In genomic region chr19:39435499-39436349, GRCh38 we compare ENCODE assay signal across 1 cellular context.
TF ChIP-seq lines count a peak whose summit lies in the region.

RPS16 (minus strand) TSS chr19:39435949; CDS start chr19:39435895, 54 bp downstream.

TF ChIP-seq in HepG2, 621 proteins besides CTCF, POLR2A, EP300 and RAD21 (continued from another document and continues in another):
- TF ChIP-seq RERE (CRISPR knock-in tag; IDR thresholded peaks at IDR 0.05; ENCODE audit: low read depth) (no peak), ZNF24 (IDR thresholded peaks at IDR 0.05) (no peak), MAFK (conservative IDR thresholded peaks at IDR 0.05 in 1 of 2, IDR thresholded peaks at IDR 0.05 in 1 of 2; ENCODE audit: low read length in 2 of 2) (no peak), GLMP (CRISPR knock-in tag; IDR thresholded peaks at IDR 0.05; ENCODE audit: borderline replicate concordance) (no peak), NCOA1 (CRISPR knock-in tag; IDR thresholded peaks at IDR 0.05) (0 out of 2 replicates have a peak, but pooled peaks have one; percentile 16), NBN (conservative IDR thresholded peaks at IDR 0.05) (no peak), CEBPG (CRISPR knock-in tag; IDR thresholded peaks at IDR 0.05) (peak; percentile 35; the same call in 1 of the 2 replicates), ZBTB7A (CRISPR knock-in tag; IDR thresholded peaks at IDR 0.05) (peak; percentile 41; the same call in 1 of the 2 replicates), ZMAT5 (CRISPR knock-in tag; IDR thresholded peaks at IDR 0.05; ENCODE audit: borderline replicate concordance, low read depth) (no peak), ZNF354B (CRISPR knock-in tag; IDR thresholded peaks at IDR 0.05) (0 out of 2 replicates have a peak, but pooled peaks have one; percentile 43), MTA1 (CRISPR knock-in tag; IDR thresholded peaks at IDR 0.05; ENCODE audit: borderline replicate concordance) (peak; percentile 78; the same call in 1 of the 2 replicates), ZNF710 (CRISPR knock-in tag; IDR thresholded peaks at IDR 0.05; ENCODE audit: borderline replicate concordance) (peak; percentile 27; the same call in 1 of the 2 replicates), ZNF703 (CRISPR knock-in tag; IDR thresholded peaks at IDR 0.05; ENCODE audit: borderline replicate concordance) (0 out of 2 replicates have a peak, but pooled peaks have one; percentile 6), CBX5 (CRISPR knock-in tag; IDR thresholded peaks at IDR 0.05; ENCODE audit: borderline replicate concordance) (peak; percentile 85; the same call in 1 of the 2 replicates), NKX3-1 (CRISPR knock-in tag; IDR thresholded peaks at IDR 0.05) (no peak), RXRB (CRISPR knock-in tag; IDR thresholded peaks at IDR 0.05; ENCODE audit: borderline replicate concordance) (peak; percentile 64; the same call in 1 of the 2 replicates), KMT2A (CRISPR knock-in tag; IDR thresholded peaks at IDR 0.05) (peak; percentile 81; the same call in 1 of the 2 replicates), DRAP1 (CRISPR knock-in tag; IDR thresholded peaks at IDR 0.05) (peak; percentile 93), ZNF235 (CRISPR knock-in tag; IDR thresholded peaks at IDR 0.05; ENCODE audit: borderline replicate concordance) (0 out of 2 replicates have a peak, but pooled peaks have one; percentile 14), GFI1 (CRISPR knock-in tag; IDR thresholded peaks at IDR 0.05; ENCODE audit: borderline replicate concordance) (peak; percentile 66; the same call in 1 of the 2 replicates), EEA1 (CRISPR knock-in tag; IDR thresholded peaks at IDR 0.05; ENCODE audit: borderline replicate concordance) (peak; percentile 20; the same call in 1 of the 2 replicates), ZFP1 (CRISPR knock-in tag; IDR thresholded peaks at IDR 0.05) (0 out of 2 replicates have a peak, but pooled peaks have one; percentile 21), FOSL2 (CRISPR knock-in tag; IDR thresholded peaks at IDR 0.05) (peak; percentile 64), ATAD3A (CRISPR knock-in tag; IDR thresholded peaks at IDR 0.05) (no peak), SATB2 (CRISPR knock-in tag; IDR thresholded peaks at IDR 0.05) (no peak; the same call in 1 of the 2 replicates), SRY (CRISPR knock-in tag; IDR thresholded peaks at IDR 0.05) (peak; percentile 92), THYN1 (CRISPR knock-in tag; IDR thresholded peaks at IDR 0.05; ENCODE audit: borderline replicate concordance, low read depth) (no peak), XBP1 (CRISPR knock-in tag; IDR thresholded peaks at IDR 0.05) (no peak), ZFY (CRISPR knock-in tag; IDR thresholded peaks at IDR 0.05) (peak; percentile 90), MNT (IDR thresholded peaks at IDR 0.05) (peak; percentile 44; the same call in 1 of the 2 replicates), MTF1 (CRISPR knock-in tag; IDR thresholded peaks at IDR 0.05) (peak; percentile 75; the same call in 1 of the 2 replicates), ZFAT (CRISPR knock-in tag; conservative IDR thresholded peaks at IDR 0.05) (no peak), JUNB (CRISPR knock-in tag; IDR thresholded peaks at IDR 0.05; ENCODE audit: borderline replicate concordance) (peak; percentile 81), ZNF317 (CRISPR knock-in tag; IDR thresholded peaks at IDR 0.05) (peak; percentile 87), ZBTB40 (IDR thresholded peaks at IDR 0.05) (peak; percentile 57; the same call in 1 of the 2 replicates), ZBTB40 (CRISPR knock-in tag; IDR thresholded peaks at IDR 0.05) (peak; percentile 91; the same call in 1 of the 2 replicates), JUN (CRISPR knock-in tag; IDR thresholded peaks at IDR 0.05) (peak; percentile 64; the same call in 1 of the 2 replicates), ZBTB46 (CRISPR knock-in tag; IDR thresholded peaks at IDR 0.05; ENCODE audit: borderline replicate concordance) (peak; percentile 93; the same call in 1 of the 2 replicates)
